ENCODE assay signal across 8 cellular contexts in the genomic region with DNA sequence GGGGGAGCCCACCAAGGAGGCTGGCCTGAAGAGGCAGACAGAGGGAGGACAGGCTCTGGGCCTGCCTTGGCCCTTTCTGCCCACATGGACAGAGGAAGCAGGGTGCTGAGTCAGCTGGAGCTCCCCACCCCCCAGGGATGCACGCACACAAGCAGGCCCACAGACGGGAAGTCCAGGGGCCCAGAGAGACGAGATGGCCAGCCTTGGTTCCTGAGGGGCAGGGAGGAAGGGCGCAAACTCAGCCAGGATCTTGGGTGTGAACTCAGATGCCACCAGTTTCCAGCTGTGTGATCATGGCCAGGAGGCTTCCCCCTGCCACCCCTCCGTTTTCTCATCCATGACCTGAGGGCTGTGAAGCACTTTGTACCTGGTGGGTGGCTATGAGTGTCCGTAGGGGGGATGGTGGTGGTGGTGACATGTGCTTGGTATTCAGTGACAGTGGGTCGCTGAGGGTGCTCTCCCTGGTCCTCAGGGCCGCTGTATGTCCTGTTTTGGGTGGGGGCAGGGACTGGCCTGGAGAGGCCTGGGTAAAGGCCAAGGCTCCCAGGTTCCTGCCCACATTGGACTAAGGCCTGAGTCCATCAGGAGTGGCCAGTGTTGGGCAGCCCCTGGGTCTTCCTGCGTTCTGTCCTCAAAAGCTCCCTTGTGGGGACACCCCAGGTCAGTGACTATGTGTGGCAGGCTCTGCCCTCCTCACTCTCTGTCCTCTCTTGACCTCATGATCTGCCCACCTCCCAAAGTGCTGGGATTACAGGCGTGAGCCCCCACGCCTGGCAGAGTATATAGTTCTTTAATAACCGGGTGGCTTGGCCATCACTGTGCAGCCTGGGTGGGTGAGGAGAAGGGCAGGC. TPM values are rescaled to one million over a fixed set of nuclear protein-coding genes. Genes with fewer than 3 reads are reported as not detected.
DNase-seq lines count a peak whose midpoint lies in the region; ATAC-seq and TF ChIP-seq lines count a peak whose summit lies in the region.

No MANE protein-coding gene starts in this region.

- peak overlapping the region; percentile 59 to 96 (median 73); a peak in 21 of 22 replicates for H3K9ac ChIP-seq in BLaER1 treated with 17β-estradiol and CSF1 and Interleukin-3, amounts not matched to agents 10 nM and 100 nM
- H3K9ac ChIP-seq in duodenal mucosa (ENCODE audit: low read depth in 1 of 2, low read length in 2 of 2): peak overlapping the region; percentile 57 to 69
- H3K9ac ChIP-seq in muscle layer of colon (ENCODE audit: low read length): no peak overlapping the region

- no TSS peak for BruUV-seq in PC-9 (replicated peaks; lab: Mats Ljungman, UMichigan)

- H4K20me1 ChIP-seq in BLaER1 treated with 17β-estradiol and CSF1 and Interleukin-3, amounts not matched to agents 10 nM and 100 nM: peaks cover 0 to 43% (median 6%) of the 10 kb centered on the region in 11 experiments; a peak in 9 of 22 replicates
- H4K20me1 ChIP-seq in PC-9 (ENCODE audit: insufficient read depth): no peaks in the 10 kb centered on the region

- peaks cover 0 to 24% (median 0%) of the 10 kb centered on the region in 11 experiments; a peak in 6 of 22 replicates for H3K36me3 ChIP-seq in BLaER1 treated with 17β-estradiol and CSF1 and Interleukin-3, amounts not matched to agents 10 nM and 100 nM
- H3K36me3 ChIP-seq in PC-9 (ENCODE audit: low read depth) (no peaks in the 10 kb centered on the region), duodenal mucosa (ENCODE audit: control insufficient read depth in 1 of 2, insufficient read depth in 2 of 2, low read length in 2 of 2) (no peaks in the 10 kb centered on the region), muscle layer of colon (ENCODE audit: insufficient read depth, low read length) (no peaks in the 10 kb centered on the region)

- H3K4me2 ChIP-seq in BLaER1 treated with 17β-estradiol and CSF1 and Interleukin-3, amounts not matched to agents 10 nM and 100 nM: peak overlapping the region; percentile 93 to 100 (median 99)
- peak overlapping the region; percentile 87 for H3K4me2 ChIP-seq in PC-9

- peaks cover 0 to 13% (median 4%) of the 10 kb centered on the region in 11 experiments; a peak in 6 of 22 replicates for H3K27me3 ChIP-seq in BLaER1 treated with 17β-estradiol and CSF1 and Interleukin-3, amounts not matched to agents 10 nM and 100 nM
- no peaks in the 10 kb centered on the region for H3K27me3 ChIP-seq in PC-9 (ENCODE audit: insufficient read depth, low read depth)
- H3K27me3 ChIP-seq in duodenal mucosa (ENCODE audit: control insufficient read depth in 1 of 2, insufficient read depth in 2 of 2, low read length in 2 of 2): no peaks in the 10 kb centered on the region
- no peaks in the 10 kb centered on the region for H3K27me3 ChIP-seq in muscle layer of colon (ENCODE audit: control insufficient read depth in 1 of 2, insufficient read depth in 2 of 2, low read length in 2 of 2)

- intact Hi-C loops in PC-9 (cut with micrococcal nuclease; ENCODE audit: unreplicated experiment): no loop called here

- no peak for ATAC-seq in HG03025 (IDR thresholded peaks at IDR 0.05; ENCODE audit: low FRiP score, unreplicated experiment)

- H3K4me1 ChIP-seq in BLaER1 treated with 17β-estradiol and CSF1 and Interleukin-3, amounts not matched to agents 10 nM and 100 nM: peaks cover 79 to 98% (median 96%) of the 10 kb centered on the region in 10 experiments
- H3K4me1 ChIP-seq in PC-9 (replicated peaks; ENCODE audit: insufficient read depth): peaks cover 60% of the 10 kb centered on the region
- H3K4me1 ChIP-seq in duodenal mucosa (ENCODE audit: control insufficient read depth in 1 of 2, insufficient read depth in 2 of 2, low read length in 2 of 2): peaks cover 74 to 77% of the 10 kb centered on the region in 2 donors
- peaks cover 47% of the 10 kb centered on the region for H3K4me1 ChIP-seq in muscle layer of colon (ENCODE audit: insufficient read depth, low read length)

- H3K9me3 ChIP-seq in BLaER1 treated with 17β-estradiol and CSF1 and Interleukin-3, amounts not matched to agents 10 nM and 100 nM (replicated peaks in 1 of 11): no peaks in the 10 kb centered on the region
- H3K9me3 ChIP-seq in PC-9 (ENCODE audit: insufficient read depth, low read depth) (no peaks in the 10 kb centered on the region), duodenal mucosa (ENCODE audit: control insufficient read depth in 1 of 2, low read length in 2 of 2) (no peaks in the 10 kb centered on the region), muscle layer of colon (ENCODE audit: low read length) (no peaks in the 10 kb centered on the region)

- H3K79me2 ChIP-seq in PC-9 (ENCODE audit: low read depth): 0 out of 2 replicates have a peak, but pooled peaks cover 5% of the 10 kb centered on the region

- POLR2A ChIA-PET in PC-9 (lab: Charles Lee; ENCODE audit: unreplicated experiment): no interaction called here

- no peak overlapping the region for H2AFZ ChIP-seq in PC-9

- CTCF ChIA-PET in PC-9 (lab: Charles Lee): no interaction called here

- peak overlapping the region; percentile 25 to 93 (median 57); a peak in 21 of 22 replicates for H3K27ac ChIP-seq in BLaER1 treated with 17β-estradiol and CSF1 and Interleukin-3, amounts not matched to agents 10 nM and 100 nM
- H3K27ac ChIP-seq in PC-9 (no peak overlapping the region), duodenal mucosa (ENCODE audit: low read depth, low read length) (peak overlapping the region; percentile 44), muscle layer of colon (ENCODE audit: low read depth, low read length) (peak overlapping the region; percentile 69)

- TF ChIP-seq CTCF in PC-9 (conservative IDR thresholded peaks at IDR 0.05): no peak

- no peaks in the 10 kb centered on the region for H3K9me2 ChIP-seq in PC-9 (ENCODE audit: insufficient read depth)

- peaks cover 25% of the 10 kb centered on the region; the same call in 1 of the 2 replicates for H3F3A ChIP-seq in PC-9 (ENCODE audit: insufficient read depth, low read depth)

- peak overlapping the region in 6 of 10 experiments; percentile 63 to 88 (median 78); a peak in 10 of 20 replicates for H3K4me3 ChIP-seq in BLaER1 treated with 17β-estradiol and CSF1 and Interleukin-3, amounts not matched to agents 10 nM and 100 nM
- H3K4me3 ChIP-seq in PC-9: peak overlapping the region; percentile 59; the same call in 1 of the 2 replicates
- peak overlapping the region; percentile 48 to 74 for H3K4me3 ChIP-seq in duodenal mucosa (ENCODE audit: low read depth in 1 of 2, low read length in 2 of 2)
- no peak overlapping the region for H3K4me3 ChIP-seq in muscle layer of colon (ENCODE audit: low read depth in 1 of 2, low read length in 2 of 2)

- no peak for DNase-seq in PC-9
- DNase-seq in activated gamma-delta T cell (lab: John Stamatoyannopoulos, UW): no peak
- no peak for DNase-seq in GM19240 (ENCODE audit: insufficient read length, low spot score)
- DNase-seq in NCI-H1930 (lab: John Stamatoyannopoulos, UW): no peak

RNA-seq across cellular contexts. Expression of gene SH3BP2, which starts 2.0 kb away (rescaled TPM):
- total RNA-seq in PC-9 (2021): 40.4 and 54.0 TPM in 2 replicates

RNA-seq across cellular contexts. Expression of gene TNIP2, which starts 38.8 kb away (rescaled TPM):
- 37.1 and 44.8 TPM in 2 replicates for total RNA-seq in PC-9 (2021)

RNA-seq across cellular contexts. Expression of gene ADD1, which starts 48.7 kb away (rescaled TPM):
- 178 and 181 TPM in 2 replicates for total RNA-seq in PC-9 (2021)

Comparison
In these comparisons a context has a peak if more than half of its experiments do, and no peak if none do; other contexts are left out.
1. H3K4me3 ChIP-seq: peak in BLaER1 treated with 17β-estradiol and CSF1 and Interleukin-3, amounts not matched to agents 10 nM and 100 nM (6 of 10), PC-9 (single experiment) and duodenal mucosa (2 of 2); none in muscle layer of colon (0 of 2).